10 cellular contexts compared by ENCODE assay signal in genomic region chr14:80364274-80364673, GRCh38.
A peak's percentile ranks its signal among the peaks of the same experiment; 100 is the strongest.
DNase-seq lines count a peak whose midpoint lies in the region; ATAC-seq and TF ChIP-seq lines count a peak whose summit lies in the region.
"Had no signal": no experiment of that assay in that cellular context is flagged by ENCODE, and none has a peak within 500 bp of the region (broad histone marks: within the 10 kb centered on the region; RNA-seq: fewer than 3 reads in every experiment).

No MANE protein-coding gene starts in this region.

- no peaks in the 10 kb centered on the region for H3K4me1 ChIP-seq in Panc1 (ENCODE audit: control insufficient read depth, insufficient read depth, low read length)

- no peak overlapping the region for H3K4me3 Mint-ChIP-seq in HFFc6
- no peak overlapping the region for H3K4me3 Mint-ChIP-seq in glutamatergic neuron (ENCODE audit: unreplicated experiment)
- no peak overlapping the region for H3K4me3 Mint-ChIP-seq in natural killer cell treated with Interleukin-12 subunit alpha and Interleukin-12 subunit beta and Interleukin-15 and Interleukin-18, amount 100 ng/mL, for 72 hours

- no peaks in the 10 kb centered on the region for H3K36me3 ChIP-seq in Panc1 (ENCODE audit: control insufficient read depth, insufficient read depth, low read length)

- no TSS peak for BruUV-seq in Panc1 (replicated peaks; lab: Mats Ljungman, UMichigan)

- DNase-seq in COR-L47 (lab: John Stamatoyannopoulos, UW) (peak; percentile 27), HFFc6 (peak; percentile 5), Panc1 (ENCODE audit: low read depth, low spot score) (no peak), glutamatergic neuron (no peak), NOMO-1 (lab: John Stamatoyannopoulos, UW; ENCODE audit: unreplicated experiment in 2 of 2) (no peak), NCI-H226 (no peak)
- no peak for DNase-seq in stimulated activated CD8-positive, alpha-beta memory T cell treated with anti-CD3 and anti-CD28 coated beads, Interleukin-4, amount 100 ng/mL, for 48 hours
- no peak for DNase-seq in natural killer cell treated with Interleukin-12 subunit alpha and Interleukin-12 subunit beta and Interleukin-15 and Interleukin-18, amount 100 ng/mL, for 72 hours (ENCODE audit: low spot score)
- DNase-seq: activated naive CD4-positive, alpha-beta T cell; NCI-H1048 had no signal

- in situ Hi-C loops in Panc1 (cut with HindIII; ENCODE audit: low pct_unique_long_range_greater_than_20kb, low sequenced_read_pairs), result no loop called here

- peak; percentile 67 for TF ChIP-seq CTCF in HFFc6 (IDR thresholded peaks at IDR 0.05)
- TF ChIP-seq CTCF in Panc1 (IDR thresholded peaks at IDR 0.05), result peak; percentile 20; the same call in 1 of the 2 replicates
- TF ChIP-seq CTCF in glutamatergic neuron (IDR thresholded peaks at IDR 0.05; ENCODE audit: partially characterized antibody, unreplicated experiment), result peak; percentile 31

- H3K4me3 ChIP-seq in Panc1 (ENCODE audit: low read depth in 2 of 2, low read length in 2 of 2), result no peak overlapping the region

- no peaks in the 10 kb centered on the region for H3K9me3 ChIP-seq in Panc1 (ENCODE audit: control insufficient read depth, insufficient read depth, low read depth, low read length)

- H3K9me3 Mint-ChIP-seq in HFFc6 (no peaks in the 10 kb centered on the region), glutamatergic neuron (ENCODE audit: unreplicated experiment) (no peaks in the 10 kb centered on the region)
- peaks cover 10% of the 10 kb centered on the region for H3K9me3 Mint-ChIP-seq in natural killer cell treated with Interleukin-12 subunit alpha and Interleukin-12 subunit beta and Interleukin-15 and Interleukin-18, amount 100 ng/mL, for 72 hours

- H3K27me3 ChIP-seq in Panc1 (ENCODE audit: control insufficient read depth, insufficient read depth, low read length), result no peaks in the 10 kb centered on the region

- POLR2A ChIA-PET in Panc1 (lab: Charles Lee), result no interaction called here

- CTCF ChIA-PET in Panc1 (lab: Charles Lee), result interaction anchor here (0.6 kb wide), 1 partner anchor 179 kb away, joined by 3 read pairs; no protein-coding TSS in a partner anchor

- no peak overlapping the region for H3K27ac Mint-ChIP-seq in HFFc6
- no peak overlapping the region for H3K27ac Mint-ChIP-seq in glutamatergic neuron (ENCODE audit: unreplicated experiment)
- H3K27ac Mint-ChIP-seq in natural killer cell treated with Interleukin-12 subunit alpha and Interleukin-12 subunit beta and Interleukin-15 and Interleukin-18, amount 100 ng/mL, for 72 hours, result no peak overlapping the region

- H3K27me3 Mint-ChIP-seq in HFFc6 (ENCODE audit: insufficient read depth), result peaks cover 2% of the 10 kb centered on the region; the same call in 1 of the 2 replicates
- H3K27me3 Mint-ChIP-seq in glutamatergic neuron (ENCODE audit: unreplicated experiment), result no peaks in the 10 kb centered on the region
- no peaks in the 10 kb centered on the region for H3K27me3 Mint-ChIP-seq in natural killer cell treated with Interleukin-12 subunit alpha and Interleukin-12 subunit beta and Interleukin-15 and Interleukin-18, amount 100 ng/mL, for 72 hours

- H3K4me1 Mint-ChIP-seq in HFFc6 (ENCODE audit: low read depth) (no peaks in the 10 kb centered on the region), glutamatergic neuron (ENCODE audit: low read depth, unreplicated experiment) (no peaks in the 10 kb centered on the region)
- no peaks in the 10 kb centered on the region for H3K4me1 Mint-ChIP-seq in natural killer cell treated with Interleukin-12 subunit alpha and Interleukin-12 subunit beta and Interleukin-15 and Interleukin-18, amount 100 ng/mL, for 72 hours (ENCODE audit: low read depth in 2 of 2)

- intact Hi-C loops in Panc1 (cut with micrococcal nuclease; ENCODE audit: unreplicated experiment), result no loop called here

- H3K27ac ChIP-seq in Panc1 (ENCODE audit: low read length), result no peak overlapping the region

- H3K36me3 Mint-ChIP-seq in HFFc6 (ENCODE audit: low read depth), result no peaks in the 10 kb centered on the region
- no peaks in the 10 kb centered on the region for H3K36me3 Mint-ChIP-seq in glutamatergic neuron (ENCODE audit: unreplicated experiment)
- H3K36me3 Mint-ChIP-seq in natural killer cell treated with Interleukin-12 subunit alpha and Interleukin-12 subunit beta and Interleukin-15 and Interleukin-18, amount 100 ng/mL, for 72 hours, result no peaks in the 10 kb centered on the region

- no peak for ATAC-seq in Panc1
- ATAC-seq in natural killer cell treated with Interleukin-12 subunit alpha and Interleukin-12 subunit beta and Interleukin-15 and Interleukin-18, amount 100 ng/mL, for 72 hours, result no peak

Comparison
In these comparisons a context has a peak if more than half of its experiments do, and no peak if none do; other contexts are left out.
1. DNase-seq: peak in COR-L47 (single experiment) and HFFc6 (single experiment); none in Panc1 (single experiment), glutamatergic neuron (single experiment), stimulated activated CD8-positive, alpha-beta memory T cell treated with anti-CD3 and anti-CD28 coated beads, Interleukin-4, amount 100 ng/mL, for 48 hours (single experiment), NOMO-1 (0 of 2), natural killer cell treated with Interleukin-12 subunit alpha and Interleukin-12 subunit beta and Interleukin-15 and Interleukin-18, amount 100 ng/mL, for 72 hours (single experiment) and NCI-H226 (single experiment).
2. Peak in every context shown above with its lines, with median percentiles within 50 percentile points of each other: CTCF ChIP-seq.